ENCODE assay signal across 18 cellular contexts in the genomic region with DNA sequence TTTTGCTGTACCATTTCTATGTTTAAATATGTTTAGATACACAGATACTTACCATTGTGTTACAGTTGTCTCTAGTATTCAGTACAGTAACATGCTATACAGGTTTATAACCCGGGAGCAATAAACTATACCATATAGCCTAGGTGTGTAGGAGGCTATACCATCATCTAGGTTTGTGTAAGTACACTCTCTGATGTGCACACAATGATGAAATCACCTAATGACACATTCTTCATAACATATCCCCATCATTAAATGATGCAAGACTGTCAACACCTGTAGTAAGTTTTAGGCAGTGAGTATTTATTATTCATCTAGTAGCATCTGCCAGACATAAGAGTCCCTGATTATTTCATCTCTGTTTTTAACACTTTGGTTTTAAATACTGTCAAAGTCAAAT. TPM values are rescaled to one million over a fixed set of nuclear protein-coding genes. Genes with fewer than 3 reads are reported as not detected.
DNase-seq lines count a peak whose midpoint lies in the region; ATAC-seq and TF ChIP-seq lines count a peak whose summit lies in the region.
"Had no signal": no experiment of that assay in that cellular context is flagged by ENCODE, and none has a peak within 500 bp of the region (broad histone marks: within the 10 kb centered on the region; RNA-seq: fewer than 3 reads in every experiment).

No MANE protein-coding gene starts in this region.

- no peak overlapping the region for H2AK5ac ChIP-seq in mesenchymal stem cell (ENCODE audit: low read length, severe bottlenecking)

- H3K79me2 ChIP-seq in HCT116 (ENCODE audit: insufficient read depth, low read length) = no peaks in the 10 kb centered on the region

- ATAC-seq in HCT116 (no peak), RWPE2 (ENCODE audit: low read depth) (peak; percentile 71), body of pancreas (no peak)

- H4K91ac ChIP-seq in mesenchymal stem cell (ENCODE audit: low read length) = no peak overlapping the region

- H2AFZ ChIP-seq in HCT116 (ENCODE audit: low read depth, low read length, poor library complexity, severe bottlenecking) (no peak overlapping the region), mesenchymal stem cell (ENCODE audit: low read depth, low read length) (no peak overlapping the region)

- H4K8ac ChIP-seq in mesenchymal stem cell (ENCODE audit: low read length) = no peak overlapping the region

- H4K20me1 ChIP-seq in HCT116 (ENCODE audit: insufficient read depth) = no peaks in the 10 kb centered on the region

- H3K27ac ChIP-seq in HCT116 (ENCODE audit: low read depth, low read length) (no peak overlapping the region), RWPE2 (ENCODE audit: poor library complexity, severe bottlenecking) (no peak overlapping the region), body of pancreas (no peak overlapping the region), mesenchymal stem cell (ENCODE audit: low read length, poor library complexity, severe bottlenecking) (no peak overlapping the region)

- H2BK12ac ChIP-seq in mesenchymal stem cell (ENCODE audit: low read length in 2 of 2) = no peak overlapping the region

- TF ChIP-seq CTCF in HCT116 (IDR thresholded peaks at IDR 0.05 in 2 of 3, conservative IDR thresholded peaks at IDR 0.05 in 1 of 3; ENCODE audit: borderline replicate concordance in 1 of 3, insufficient read depth in 1 of 3, low read depth in 2 of 3, low read length in 2 of 3) (no peak), RWPE2 (IDR thresholded peaks at IDR 0.05; ENCODE audit: poor library complexity, severe bottlenecking) (no peak), fibroblast of mammary gland (conservative IDR thresholded peaks at IDR 0.05; ENCODE audit: control insufficient read depth, insufficient read depth, low read depth, low read length) (no peak), body of pancreas (IDR thresholded peaks at IDR 0.05) (no peak)

- BruUV-seq in HCT116 (replicated peaks; lab: Mats Ljungman, UMichigan) = no TSS peak

- TF ChIP-seq RAD21 in HCT116 (IDR thresholded peaks at IDR 0.05; ENCODE audit: low read depth) = no peak

- H3K4ac ChIP-seq in mesenchymal stem cell (ENCODE audit: low read depth in 1 of 2, low read length in 2 of 2) = no peak overlapping the region

- H3K9ac ChIP-seq in HCT116 (ENCODE audit: low read length) (no peak overlapping the region), mesenchymal stem cell (ENCODE audit: low read length) (no peak overlapping the region)

- no peak overlapping the region for H2BK120ac ChIP-seq in mesenchymal stem cell (ENCODE audit: low read depth, low read length)

- H3K14ac ChIP-seq in mesenchymal stem cell (ENCODE audit: low read length in 2 of 2) = no peak overlapping the region

- TF ChIP-seq POLR2A in HCT116 (IDR thresholded peaks at IDR 0.05; ENCODE audit: borderline replicate concordance, extremely low read depth, insufficient read depth, insufficient read length) (no peak), body of pancreas (IDR thresholded peaks at IDR 0.05) (no peak)

- CTCF ChIA-PET in HCT116 (lab: Charles Lee) = no interaction called here

- H3K9me3 ChIP-seq in HCT116 (ENCODE audit: control insufficient read depth in 1 of 2, insufficient read depth in 1 of 2, low read depth in 1 of 2, low read length in 2 of 2) (no peaks in the 10 kb centered on the region), RWPE2 (ENCODE audit: severe bottlenecking) (no peaks in the 10 kb centered on the region), body of pancreas (no peaks in the 10 kb centered on the region), mesenchymal stem cell (ENCODE audit: control insufficient read depth, low read length) (no peaks in the 10 kb centered on the region)

- no peak overlapping the region for H2BK15ac ChIP-seq in mesenchymal stem cell (ENCODE audit: low read depth, poor library complexity, severe bottlenecking)

- POLR2A ChIA-PET in HCT116 (lab: Charles Lee) = no interaction called here

- DNase-seq in ELR (ENCODE audit: low read depth) (peak; percentile 8), HCT116 (ENCODE audit: low read depth, low spot score) (no peak), RWPE2 (ENCODE audit: low spot score) (no peak), fibroblast of mammary gland (ENCODE audit: low read depth) (peak; percentile 46), body of pancreas (no peak), mesenchymal stem cell (no peak), NCI-H2196 treated with DMSO at 0.1 percent for 48 hours (lab: John Stamatoyannopoulos, UW; ENCODE audit: unreplicated experiment) (no peak)
- no peak for DNase-seq in stimulated activated CD4-positive, alpha-beta T cell treated with anti-CD3 and anti-CD28 coated beads, Interleukin-4, amount 100 ng/mL, for 24 hours
- DNase-seq: ACHN, AML-193, COR-L47, DMS153, H9, NCI-H1048, NCI-H1436 treated with DMSO at 0.1 percent for 48 hours, NCI-H2029 treated with DMSO at 0.1 percent for 48 hours, NCI-H510A, SIG-M5 had no signal

- no peak overlapping the region for H3K23ac ChIP-seq in mesenchymal stem cell (ENCODE audit: low read length in 2 of 2)

- H3K4me1 ChIP-seq in HCT116 (ENCODE audit: control insufficient read depth in 1 of 2, insufficient read depth in 2 of 2, low read length in 2 of 2) = no peaks in the 10 kb centered on the region
- no peaks in the 10 kb centered on the region for H3K4me1 ChIP-seq in RWPE2 (ENCODE audit: insufficient read depth, poor library complexity, severe bottlenecking)
- H3K4me1 ChIP-seq in body of pancreas = no peaks in the 10 kb centered on the region
- H3K4me1 ChIP-seq in mesenchymal stem cell (ENCODE audit: control insufficient read depth, insufficient read depth, low read depth, low read length) = no peaks in the 10 kb centered on the region

- intact Hi-C loops in HCT116 (cut with micrococcal nuclease) = no loop called here
- intact Hi-C loops in body of pancreas (cut with DNase I) = no loop called here

- no peak overlapping the region for H3K4me3 ChIP-seq in HCT116 (replicated peaks in 1 of 2; ENCODE audit: low read depth in 1 of 2, low read length in 2 of 2)
- H3K4me3 ChIP-seq in RWPE2 (ENCODE audit: severe bottlenecking) = no peak overlapping the region
- H3K4me3 ChIP-seq in fibroblast of mammary gland (ENCODE audit: control insufficient read depth, low read depth, low read length) = no peak overlapping the region
- no peak overlapping the region for H3K4me3 ChIP-seq in body of pancreas
- no peak overlapping the region for H3K4me3 ChIP-seq in mesenchymal stem cell (ENCODE audit: insufficient read depth in 1 of 2, low read depth in 1 of 2, low read length in 2 of 2)

- no peaks in the 10 kb centered on the region for H3K9me2 ChIP-seq in HCT116 (ENCODE audit: insufficient read depth)

- H3K27me3 ChIP-seq in HCT116 (ENCODE audit: insufficient read depth, low read length) (no peaks in the 10 kb centered on the region), RWPE2 (ENCODE audit: insufficient read depth, poor library complexity, severe bottlenecking) (no peaks in the 10 kb centered on the region), body of pancreas (no peaks in the 10 kb centered on the region), mesenchymal stem cell (ENCODE audit: control insufficient read depth in 1 of 2, insufficient read depth in 1 of 2, low read length in 2 of 2) (no peaks in the 10 kb centered on the region)

- H2BK5ac ChIP-seq in mesenchymal stem cell (ENCODE audit: low read depth, low read length, poor library complexity, severe bottlenecking) = no peak overlapping the region

- RAD21 ChIA-PET in HCT116 (lab: Charles Lee; ENCODE audit: low non-redundant PET in 1 of 2, low total read pairs in 2 of 2, uncharacterized antibody in 2 of 2, unreplicated experiment in 2 of 2) = no interaction called here

- H3K36me3 ChIP-seq in HCT116 (ENCODE audit: control insufficient read depth in 1 of 2, insufficient read depth in 2 of 2, low read length in 2 of 2) = peaks cover 18 to 23% of the 10 kb centered on the region in 2 experiments
- H3K36me3 ChIP-seq in RWPE2 (ENCODE audit: low read depth) = peaks cover 88% of the 10 kb centered on the region
- H3K36me3 ChIP-seq in body of pancreas (replicated peaks in 1 of 2; ENCODE audit: insufficient read depth in 1 of 2, low read depth in 2 of 2) = peaks cover 0 to 14% of the 10 kb centered on the region in 2 donors
- peaks cover 5 to 74% of the 10 kb centered on the region in 2 experiments for H3K36me3 ChIP-seq in mesenchymal stem cell (ENCODE audit: control insufficient read depth in 1 of 2, insufficient read depth in 2 of 2, low read depth in 1 of 2, low read length in 2 of 2)

- H3K4me2 ChIP-seq in HCT116 (ENCODE audit: low read length) = no peak overlapping the region
- H3K4me2 ChIP-seq in mesenchymal stem cell (ENCODE audit: low read length, poor library complexity, severe bottlenecking) = no peak overlapping the region

- WGBS in body of pancreas, 2 donors = 0 to 48% methylated on average over 1 of the region's 1 CpG
- no CpG with 5 or more reads among the region's 1 CpG for WGBS in mesenchymal stem cell

- peaks cover 19% of the 10 kb centered on the region for H3K79me1 ChIP-seq in mesenchymal stem cell (replicated peaks; ENCODE audit: low read length, poor library complexity, severe bottlenecking)

- H3K18ac ChIP-seq in mesenchymal stem cell (ENCODE audit: low read depth in 1 of 2, low read length in 2 of 2) = no peak overlapping the region

TF ChIP-seq in HCT116, 20 proteins besides CTCF, POLR2A, EP300 and RAD21:
- TF ChIP-seq SRF (IDR thresholded peaks at IDR 0.05; ENCODE audit: low read depth) = no peak
- no peak for TF ChIP-seq ELF1 (IDR thresholded peaks at IDR 0.05; ENCODE audit: borderline replicate concordance, low read depth)
- no peak for TF ChIP-seq TCF7L2 (IDR thresholded peaks at IDR 0.05; ENCODE audit: borderline replicate concordance, extremely low read depth, insufficient read depth, insufficient read length)
- TF ChIP-seq CEBPB (IDR thresholded peaks at IDR 0.05; ENCODE audit: low read depth) = peak; percentile 44; the same call in 1 of the 2 replicates
- TF ChIP-seq, protein P1, sequence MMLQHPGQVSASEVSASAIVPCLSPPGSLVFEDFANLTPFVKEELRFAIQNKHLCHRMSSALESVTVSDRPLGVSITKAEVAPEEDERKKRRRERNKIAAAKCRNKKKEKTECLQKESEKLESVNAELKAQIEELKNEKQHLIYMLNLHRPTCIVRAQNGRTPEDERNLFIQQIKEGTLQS (IDR thresholded peaks at IDR 0.05) = 0 out of 2 replicates have a peak, but pooled peaks have one; percentile 20

RNA-seq across cellular contexts. Expression of gene DHFR, which starts 7.3 kb away (rescaled TPM):
- total RNA-seq in HCT116 (2021; ENCODE audit: unreplicated experiment) (58.7 TPM), body of pancreas (1 to 10 TPM; 1.8 to 2.0 TPM)
- 14.6 and 24.3 TPM in 2 replicates for polyA plus RNA-seq in HCT116 (2012)
- 16.2 TPM for polyA plus RNA-seq in mesenchymal stem cell (2013, experiment 1 of 2)
- polyA plus RNA-seq in mesenchymal stem cell (2013, experiment 2 of 2) = 18.2 TPM

RNA-seq across cellular contexts. Expression of gene MSH3, which starts 7.7 kb away (rescaled TPM):
- total RNA-seq in HCT116 (2021; ENCODE audit: unreplicated experiment) (4.9 TPM), body of pancreas (10 to 100 TPM in 1 of 2 donors, 1 to 10 TPM in 1; 9.2 to 10.9 TPM)
- 0.71 and 0.86 TPM in 2 replicates for polyA plus RNA-seq in HCT116 (2012)
- polyA plus RNA-seq in mesenchymal stem cell (2013, experiment 1 of 2) = 9.4 TPM
- polyA plus RNA-seq in mesenchymal stem cell (2013, experiment 2 of 2) = 9.3 TPM

Comparison
In these comparisons a context has a peak if more than half of its experiments do, and no peak if none do; other contexts are left out.
1. DNase-seq: peak in ELR (single experiment) and fibroblast of mammary gland (single experiment); none in HCT116 (single experiment), RWPE2 (single experiment), body of pancreas (0 of 4), mesenchymal stem cell (single experiment), NCI-H2196 treated with DMSO at 0.1 percent for 48 hours (single experiment) and stimulated activated CD4-positive, alpha-beta T cell treated with anti-CD3 and anti-CD28 coated beads, Interleukin-4, amount 100 ng/mL, for 24 hours (single experiment).
2. RNA of gene DHFR, which starts 7.3 kb away (total RNA-seq): 58.7 TPM in HCT116 (single experiment); 1.8 to 2.0 TPM in body of pancreas; every median in the first group is over 10 times any median in the second.